Comparison of ENCODE assay signal across 19 cellular contexts in the genomic region with DNA sequence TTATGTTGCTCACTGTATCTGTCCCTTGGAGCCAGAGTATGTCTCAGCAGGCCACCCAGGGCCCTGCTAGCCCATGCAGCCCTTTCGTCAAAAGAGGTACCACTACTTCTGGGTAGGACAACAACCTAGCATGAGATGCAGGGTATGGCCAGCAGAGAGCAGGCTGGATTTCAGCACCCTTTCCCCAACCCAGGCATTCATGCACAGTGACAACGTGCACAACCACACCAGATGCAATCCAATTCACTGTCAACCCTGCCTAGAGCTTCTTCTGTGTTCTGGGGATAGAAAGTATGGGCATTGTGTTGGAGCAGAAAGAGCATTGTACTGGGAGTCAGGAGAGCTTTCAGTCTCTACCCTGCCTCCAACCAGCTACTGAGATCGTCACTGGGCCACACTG. TPM values are rescaled to one million over a fixed set of nuclear protein-coding genes. Genes with fewer than 3 reads are reported as not detected.
DNase-seq lines count a peak whose midpoint lies in the region; ATAC-seq, FAIRE-seq and TF ChIP-seq lines count a peak whose summit lies in the region.
"Had no signal": no experiment of that assay in that cellular context is flagged by ENCODE, and none has a peak within 500 bp of the region (broad histone marks: within the 10 kb centered on the region; RNA-seq: fewer than 3 reads in every experiment).

No MANE protein-coding gene starts in this region.

- no peaks in the 10 kb centered on the region for H3K79me2 ChIP-seq in HepG2 (ENCODE audit: insufficient read depth, low read length)

- CTCF ChIA-PET in HepG2 (lab: Yijun Ruan, JAX; ENCODE audit: low intra/inter-chr PET ratio, low total read pairs): no interaction called here

- BruUV-seq in HepG2 (replicated peaks; lab: Mats Ljungman, UMichigan): no TSS peak

- POLR2A ChIA-PET in HepG2 (lab: Yijun Ruan, JAX): no interaction called here

- H2AFZ ChIP-seq in HepG2 (ENCODE audit: low read length): no peak overlapping the region

- H3K9ac ChIP-seq in liver (ENCODE audit: low read depth in 1 of 2, low read length in 2 of 2) (no peak overlapping the region), HepG2 (ENCODE audit: insufficient read depth, low read depth, low read length) (no peak overlapping the region)

- ATAC-seq in HepG2: no peak
- peak; percentile 73 for ATAC-seq in left lobe of liver
- ATAC-seq in HG02970 (IDR thresholded peaks at IDR 0.05; ENCODE audit: low FRiP score, unreplicated experiment): no peak
- no peak for ATAC-seq in HG03280 (IDR thresholded peaks at IDR 0.05; ENCODE audit: unreplicated experiment)
- ATAC-seq: left lung had no signal

- no peak overlapping the region for H3K4me3 ChIP-seq in liver (ENCODE audit: low read depth in 1 of 3, low read length in 3 of 3)
- H3K4me3 ChIP-seq in HepG2 (replicated peaks in 1 of 3; ENCODE audit: insufficient read depth in 1 of 3, low read depth in 2 of 3, low read length in 3 of 3): no peak overlapping the region
- H3K4me3 ChIP-seq in vagina: no peak overlapping the region
- H3K4me3 ChIP-seq: left lung, SJSA1 had no signal

- peak; percentile 61 to 75 for TF ChIP-seq RAD21 in liver (IDR thresholded peaks at IDR 0.05)
- TF ChIP-seq RAD21 in HepG2 (CRISPR knock-in tag; IDR thresholded peaks at IDR 0.05): no peak

- WGBS in liver: 77% methylated on average over 3 of the region's 3 CpGs
- WGBS in HepG2 (ENCODE audit: low lambda C conversion rate): no CpG with 5 or more reads among the region's 3 CpGs

- FAIRE-seq in HepG2 (lab: Jason Lieb, UNC) (no peak), urothelium cell line (lab: Jason Lieb, UNC) (no peak)
- FAIRE-seq: astrocyte had no signal

- peak; percentile 19 for TF ChIP-seq CTCF in liver (IDR thresholded peaks at IDR 0.05; ENCODE audit: low read depth, low read length, missing input control)
- no peak for TF ChIP-seq CTCF in HepG2 (CRISPR knock-in tag; IDR thresholded peaks at IDR 0.05)
- no peak for TF ChIP-seq CTCF in vagina (IDR thresholded peaks at IDR 0.05)

- H3K4me1 ChIP-seq in liver (ENCODE audit: control insufficient read depth in 4 of 4, insufficient read depth in 4 of 4, low read length in 3 of 4): peaks cover 4 to 16% (median 9%) of the 10 kb centered on the region in 4 donors
- H3K4me1 ChIP-seq in HepG2 (ENCODE audit: insufficient read depth, low read length): no peaks in the 10 kb centered on the region
- peaks cover 23% of the 10 kb centered on the region for H3K4me1 ChIP-seq in vagina
- H3K4me1 ChIP-seq: SJSA1 had no signal

- H3K27ac ChIP-seq in liver (ENCODE audit: low read depth in 1 of 2, low read length in 2 of 2): no peak overlapping the region
- no peak overlapping the region for H3K27ac ChIP-seq in HepG2 (ENCODE audit: extremely low read length, insufficient read depth, low read length)
- peak overlapping the region; percentile 67 for H3K27ac ChIP-seq in angular gyrus (ENCODE audit: low read depth, low read length)
- peak overlapping the region; percentile 24 for H3K27ac ChIP-seq in vagina
- H3K27ac ChIP-seq: left lung, SJSA1 had no signal

- no peaks in the 10 kb centered on the region for H3K36me3 ChIP-seq in liver (ENCODE audit: control insufficient read depth in 4 of 4, insufficient read depth in 3 of 4, low read depth in 1 of 4, low read length in 3 of 4)
- H3K36me3 ChIP-seq in HepG2 (replicated peaks in 1 of 2; ENCODE audit: control insufficient read depth in 1 of 2, insufficient read depth in 2 of 2, low read length in 2 of 2): no peaks in the 10 kb centered on the region
- H3K36me3 ChIP-seq in vagina: no peaks in the 10 kb centered on the region
- H3K36me3 ChIP-seq: left lung had no signal

- TF ChIP-seq EP300 in HepG2 (IDR thresholded peaks at IDR 0.05; ENCODE audit: low read depth in 2 of 2, low read length in 2 of 2): no peak
- TF ChIP-seq EP300 in HepG2 (CRISPR knock-in tag; IDR thresholded peaks at IDR 0.05; ENCODE audit: borderline replicate concordance): no peak

- H3K9me3 ChIP-seq in liver (ENCODE audit: control insufficient read depth in 4 of 4, low read length in 3 of 4): no peaks in the 10 kb centered on the region
- no peaks in the 10 kb centered on the region for H3K9me3 ChIP-seq in HepG2 (ENCODE audit: low read length)
- no peaks in the 10 kb centered on the region for H3K9me3 ChIP-seq in vagina
- H3K9me3 ChIP-seq: left lung, SJSA1 had no signal

- in situ Hi-C loops in HepG2 (cut with HindIII; ENCODE audit: extremely low pct_ligation_motif_present, low pct_unique_long_range_greater_than_20kb): no loop called here

- H3K4me2 ChIP-seq in HepG2 (ENCODE audit: low read depth, low read length): no peak overlapping the region

- DNase-seq in HepG2 (ENCODE audit: low spot score) (no peak), left lobe of liver (ENCODE audit: low spot score) (no peak), vagina (ENCODE audit: extremely low spot score in 2 of 2) (no peak), urothelium cell line (ENCODE audit: low spot score) (no peak)
- DNase-seq: activated CD4-positive, CD25-positive, alpha-beta regulatory T cell; activated T-cell treated with anti-CD3 and anti-CD28 coated beads for 4 hours; effector CD4-positive, alpha-beta T cell; HCEC 1CT; left lung; NCI-H1417 treated with DMSO at 0.1 percent for 48 hours; NCI-H510A treated with DMSO at 0.1 percent for 48 hours; stimulated activated CD4-positive, alpha-beta T cell treated with anti-CD3 and anti-CD28 coated beads, Interleukin-15, amount 100 ng/mL, for 24 hours had no signal

- H3K27me3 ChIP-seq in liver (ENCODE audit: control insufficient read depth in 4 of 4, insufficient read depth in 4 of 4, low read length in 3 of 4): no peaks in the 10 kb centered on the region
- H3K27me3 ChIP-seq in HepG2 (ENCODE audit: control insufficient read depth in 1 of 2, insufficient read depth in 2 of 2, low read length in 2 of 2): 0 out of 5 replicates have a peak, but pooled peaks cover 0 to 4% of the 10 kb centered on the region in 2 experiments
- no peaks in the 10 kb centered on the region for H3K27me3 ChIP-seq in vagina
- H3K27me3 ChIP-seq: left lung, SJSA1 had no signal

- intact Hi-C loops in HepG2 (cut with micrococcal nuclease; ENCODE audit: unreplicated experiment): no loop called here
- intact Hi-C loops in vagina (cut with DNase I): no loop called here

- TF ChIP-seq POLR2A in HepG2 (IDR thresholded peaks at IDR 0.05; ENCODE audit: insufficient read depth in 1 of 2, low read depth in 2 of 2, low read length in 2 of 2) (no peak), vagina (IDR thresholded peaks at IDR 0.05) (no peak)

- no peaks in the 10 kb centered on the region for H4K20me1 ChIP-seq in HepG2 (ENCODE audit: insufficient read depth, low read length)

TF ChIP-seq in HepG2, 621 proteins besides CTCF, POLR2A, EP300 and RAD21 (continues in another document):
- TF ChIP-seq SRSF1 (optimal IDR thresholded peaks at IDR 0.05; ENCODE audit: low read depth, low read length): no peak
- no peak for TF ChIP-seq WIZ (CRISPR knock-in tag; IDR thresholded peaks at IDR 0.05)
- TF ChIP-seq, protein P1, sequence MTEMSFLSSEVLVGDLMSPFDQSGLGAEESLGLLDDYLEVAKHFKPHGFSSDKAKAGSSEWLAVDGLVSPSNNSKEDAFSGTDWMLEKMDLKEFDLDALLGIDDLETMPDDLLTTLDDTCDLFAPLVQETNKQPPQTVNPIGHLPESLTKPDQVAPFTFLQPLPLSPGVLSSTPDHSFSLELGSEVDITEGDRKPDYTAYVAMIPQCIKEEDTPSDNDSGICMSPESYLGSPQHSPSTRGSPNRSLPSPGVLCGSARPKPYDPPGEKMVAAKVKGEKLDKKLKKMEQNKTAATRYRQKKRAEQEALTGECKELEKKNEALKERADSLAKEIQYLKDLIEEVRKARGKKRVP (CRISPR knock-in tag; IDR thresholded peaks at IDR 0.05): no peak
- TF ChIP-seq NCOA1 (CRISPR knock-in tag; IDR thresholded peaks at IDR 0.05): no peak
- no peak for TF ChIP-seq ZNF263 (CRISPR knock-in tag; IDR thresholded peaks at IDR 0.05)
- TF ChIP-seq AGO1 (IDR thresholded peaks at IDR 0.05; ENCODE audit: low read depth, low read length, poor library complexity, severe bottlenecking): no peak
- no peak for TF ChIP-seq RBM39 (IDR thresholded peaks at IDR 0.05; ENCODE audit: low read depth, low read length, poor library complexity, severe bottlenecking)
- no peak for TF ChIP-seq SP2 (CRISPR knock-in tag; IDR thresholded peaks at IDR 0.05)

RNA-seq across cellular contexts. Expression of a gene that starts 37.9 kb away (rescaled TPM):
- 10 to 100 TPM in 1 of 2 donors, 1 to 10 TPM in 1; 2.7 to 17.8 TPM for total RNA-seq in liver
- 1 to 10 TPM; 3.9 to 4.1 TPM for polyA plus RNA-seq in liver
- not detected in 2 replicates for total RNA-seq in HepG2 (2016; rRNA removed; fragmentation: Illumina TruSeq; extraction: Trizol)
- total RNA-seq in HepG2 (2016; cell fraction: cytosol; rRNA removed; fragmentation: Illumina TruSeq; extraction: Trizol; ENCODE audit: low read depth): not detected in 2 replicates
- not detected in 2 replicates for total RNA-seq in HepG2 (2016; cell fraction: insoluble cytoplasmic fraction; rRNA removed; fragmentation: Illumina TruSeq; extraction: Trizol)
- not detected in 2 replicates for total RNA-seq in HepG2 (2016; cell fraction: membrane; rRNA removed; fragmentation: Illumina TruSeq; extraction: Trizol)
- not detected in 2 replicates for total RNA-seq in HepG2 (2016; cell fraction: nucleus; rRNA removed; fragmentation: Illumina TruSeq; extraction: Trizol)
- not detected in 2 replicates for polyA plus RNA-seq in HepG2 (2011; rRNA removed)
- not detected in 2 replicates for polyA plus RNA-seq in HepG2 (2011; cell fraction: cytosol; rRNA removed)
- not detected in 2 replicates for polyA plus RNA-seq in HepG2 (2011; cell fraction: nucleus; rRNA removed)
- polyA plus RNA-seq in HepG2 (2012): not detected in 2 replicates
- not detected in 2 replicates for polyA plus RNA-seq in HepG2 (2016; cell fraction: cytosol; fragmentation: Illumina TruSeq; extraction: Trizol; ENCODE audit: low read depth)
- polyA plus RNA-seq in HepG2 (2016; cell fraction: insoluble cytoplasmic fraction; fragmentation: Illumina TruSeq; extraction: Trizol; ENCODE audit: low read depth): not detected in 2 replicates
- polyA plus RNA-seq in HepG2 (2016; cell fraction: membrane; fragmentation: Illumina TruSeq; extraction: Trizol; ENCODE audit: low read depth): not detected in 2 replicates
- polyA plus RNA-seq in HepG2 (2016; cell fraction: nucleus; fragmentation: Illumina TruSeq; extraction: Trizol; ENCODE audit: insufficient read depth, low read depth): not detected in 2 replicates
- 3.1 TPM in 1 of 2 replicates, not detected in the other for polyA minus RNA-seq in HepG2 (2011; rRNA and poly(A)+ RNA removed; ENCODE audit: low replicate concordance)
- polyA minus RNA-seq in HepG2 (2011; cell fraction: cytosol; rRNA and poly(A)+ RNA removed): not detected in 2 replicates
- not detected in 2 replicates for polyA minus RNA-seq in HepG2 (2011; cell fraction: nucleus; rRNA and poly(A)+ RNA removed)
- 5.4 TPM for total RNA-seq in left lobe of liver
- total RNA-seq in vagina: 36.1 TPM
- total RNA-seq: HT-29 had no signal

Comparison
In these comparisons a context has a peak if more than half of its experiments do, and no peak if none do; other contexts are left out.
1. H3K27ac ChIP-seq: peak in angular gyrus (single experiment) and vagina (single experiment); none in liver (0 of 2) and HepG2 (single experiment).